In the genomic region with DNA sequence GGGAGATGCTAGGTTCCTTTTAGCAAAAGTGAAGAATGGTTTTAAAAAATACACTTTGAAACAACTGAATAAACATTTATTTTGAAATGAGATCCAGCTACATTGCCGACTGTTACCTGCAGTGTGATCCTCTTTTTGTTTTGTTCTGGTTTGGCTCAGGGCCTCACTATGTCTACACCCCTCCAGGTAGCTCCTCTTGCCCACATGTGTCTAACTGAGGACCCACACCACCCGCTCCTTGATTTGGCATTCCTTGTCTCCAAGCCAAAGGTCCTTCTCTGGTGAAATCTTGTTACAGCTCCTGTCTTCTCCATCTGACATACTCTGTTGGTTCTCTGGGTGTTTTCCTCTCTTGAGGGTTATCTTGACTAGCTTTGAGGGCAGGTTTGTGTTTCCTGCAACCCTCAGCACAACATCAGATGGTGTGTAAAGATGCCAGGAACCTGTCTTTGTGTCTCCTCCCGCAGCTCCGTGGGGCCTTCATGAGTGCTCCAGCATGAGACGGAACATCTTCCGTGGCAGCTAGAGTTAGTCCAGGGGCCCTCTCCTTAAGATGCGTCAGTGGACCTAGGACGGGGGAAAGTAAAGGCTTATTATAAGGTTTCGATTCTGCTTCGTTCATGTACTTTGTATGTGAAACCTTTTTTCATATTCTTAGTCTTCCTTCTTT, we compare ENCODE assay signal across 10 cellular contexts. TPM values are rescaled to one million over a fixed set of nuclear protein-coding genes. Genes with fewer than 3 reads are reported as not detected.
DNase-seq lines count a peak whose midpoint lies in the region; ATAC-seq and TF ChIP-seq lines count a peak whose summit lies in the region.
"Had no signal": no experiment of that assay in that cellular context is flagged by ENCODE, and none has a peak within 500 bp of the region (broad histone marks: within the 10 kb centered on the region; RNA-seq: fewer than 3 reads in every experiment).

No MANE protein-coding gene starts in this region.

- H3K79me2 ChIP-seq in osteoblast (ENCODE audit: insufficient read depth, low read length), result peaks cover 100% of the 10 kb centered on the region

- no peak overlapping the region for H3K27ac ChIP-seq in CD8-positive, alpha-beta memory T cell (ENCODE audit: low read depth, low read length)
- H3K27ac ChIP-seq in osteoblast (ENCODE audit: low read depth, low read length) (peak overlapping the region; percentile 10), ovary (no peak overlapping the region)
- H3K27ac ChIP-seq: upper lobe of left lung had no signal

- peak overlapping the region; percentile 22 to 73 (median 48) for H3K4me3 Mint-ChIP-seq in CD8-positive, alpha-beta memory T cell
- peak overlapping the region; percentile 59 for H3K4me3 Mint-ChIP-seq in T-helper 1 cell treated with Interleukin-12 subunit alpha and Interleukin-12 subunit beta and Interleukin-4 antibody, amounts not matched to agents 30 μg/mL and 1 μg/mL, for 36 hours

- ATAC-seq in activated naive CD4-positive, alpha-beta T cell treated with anti-CD3 and anti-CD28 coated beads, Interleukin-2, amount 50 U/mL, for 72 hours, result peak; percentile 42 to 62
- no peak for ATAC-seq in HG03095 (IDR thresholded peaks at IDR 0.05; ENCODE audit: unreplicated experiment)

- peaks cover 75% of the 10 kb centered on the region for H4K20me1 ChIP-seq in osteoblast (ENCODE audit: insufficient read depth, low read length)

- H3K4me2 ChIP-seq in osteoblast (ENCODE audit: insufficient read depth, low read length), result no peak overlapping the region

- no peak for TF ChIP-seq CTCF in osteoblast (IDR thresholded peaks at IDR 0.05; ENCODE audit: extremely low read depth, low read depth, low read length)
- no peak for TF ChIP-seq CTCF in ovary (IDR thresholded peaks at IDR 0.05)

- WGBS in ovary, 3 donors, result 78 to 83% (median 82%) methylated on average over 10 of the region's 10 CpGs

- CTCF ChIA-PET in CD8-positive, alpha-beta memory T cell (lab: Charles Lee), result no interaction called here

- H3K4me1 Mint-ChIP-seq in CD8-positive, alpha-beta memory T cell, result peaks cover 62 to 91% (median 85%) of the 10 kb centered on the region in 3 donors
- H3K4me1 Mint-ChIP-seq in T-helper 1 cell treated with Interleukin-12 subunit alpha and Interleukin-12 subunit beta and Interleukin-4 antibody, amounts not matched to agents 30 μg/mL and 1 μg/mL, for 36 hours (ENCODE audit: low read depth), result peaks cover 69% of the 10 kb centered on the region

- H3K9me3 ChIP-seq in CD8-positive, alpha-beta memory T cell (ENCODE audit: low read length), result no peaks in the 10 kb centered on the region
- H3K9me3 ChIP-seq in osteoblast (ENCODE audit: low read depth, low read length) (no peaks in the 10 kb centered on the region), ovary (no peaks in the 10 kb centered on the region)
- H3K9me3 ChIP-seq: upper lobe of left lung had no signal

- H3K27me3 ChIP-seq in CD8-positive, alpha-beta memory T cell (ENCODE audit: insufficient read depth, low read length, poor library complexity, severe bottlenecking), result no peaks in the 10 kb centered on the region
- H3K27me3 ChIP-seq in osteoblast (ENCODE audit: insufficient read depth, low read length), result no peaks in the 10 kb centered on the region
- H3K27me3 ChIP-seq in ovary, result no peaks in the 10 kb centered on the region
- H3K27me3 ChIP-seq: upper lobe of left lung had no signal

- peak overlapping the region; percentile 37 to 94 (median 64) for H3K27ac Mint-ChIP-seq in CD8-positive, alpha-beta memory T cell
- peak overlapping the region; percentile 78 for H3K27ac Mint-ChIP-seq in T-helper 1 cell treated with Interleukin-12 subunit alpha and Interleukin-12 subunit beta and Interleukin-4 antibody, amounts not matched to agents 30 μg/mL and 1 μg/mL, for 36 hours
- H3K27ac Mint-ChIP-seq in activated naive CD4-positive, alpha-beta T cell treated with anti-CD3 and anti-CD28 coated beads, Interleukin-2, amount 50 U/mL, for 72 hours, result peak overlapping the region; percentile 85 to 93

- no peak overlapping the region for H2AFZ ChIP-seq in osteoblast (ENCODE audit: low read length)

- H3K36me3 Mint-ChIP-seq in CD8-positive, alpha-beta memory T cell, result peaks cover 0 to 8% (median 0%) of the 10 kb centered on the region in 3 donors
- H3K36me3 Mint-ChIP-seq in T-helper 1 cell treated with Interleukin-12 subunit alpha and Interleukin-12 subunit beta and Interleukin-4 antibody, amounts not matched to agents 30 μg/mL and 1 μg/mL, for 36 hours (ENCODE audit: low read depth), result peaks cover 10% of the 10 kb centered on the region
- H3K36me3 Mint-ChIP-seq in activated naive CD4-positive, alpha-beta T cell treated with anti-CD3 and anti-CD28 coated beads, Interleukin-2, amount 50 U/mL, for 72 hours, result peaks cover 0 to 5% of the 10 kb centered on the region in 2 donors

- DNase-seq in CD8-positive, alpha-beta memory T cell, result peak in 1 of 5 donors; percentile 26
- no peak for DNase-seq in activated naive CD4-positive, alpha-beta T cell treated with anti-CD3 and anti-CD28 coated beads, Interleukin-2, amount 50 U/mL, for 72 hours (ENCODE audit: low spot score in 2 of 2)
- no peak for DNase-seq in osteoblast (ENCODE audit: insufficient read length, low spot score, missing footprints)
- no peak for DNase-seq in D341Med (ENCODE audit: low spot score)
- no peak for DNase-seq in ovary
- DNase-seq: islet precursor cell, posterior cingulate gyrus, upper lobe of left lung had no signal

- H3K4me3 ChIP-seq in CD8-positive, alpha-beta memory T cell (ENCODE audit: low read length), result peak overlapping the region; percentile 26
- H3K4me3 ChIP-seq in osteoblast (ENCODE audit: insufficient read depth, low read length) (no peak overlapping the region), ovary (no peak overlapping the region)
- H3K4me3 ChIP-seq: upper lobe of left lung had no signal

- no peak for TF ChIP-seq POLR2A in ovary (IDR thresholded peaks at IDR 0.05)

- no peaks in the 10 kb centered on the region for H3K27me3 Mint-ChIP-seq in CD8-positive, alpha-beta memory T cell
- H3K27me3 Mint-ChIP-seq in T-helper 1 cell treated with Interleukin-12 subunit alpha and Interleukin-12 subunit beta and Interleukin-4 antibody, amounts not matched to agents 30 μg/mL and 1 μg/mL, for 36 hours (ENCODE audit: low read depth), result no peaks in the 10 kb centered on the region

- no peaks in the 10 kb centered on the region for H3K36me3 ChIP-seq in CD8-positive, alpha-beta memory T cell (ENCODE audit: insufficient read depth, low read length)
- H3K36me3 ChIP-seq in osteoblast (ENCODE audit: insufficient read depth, low read length) (peaks cover 7% of the 10 kb centered on the region), ovary (no peaks in the 10 kb centered on the region)
- H3K36me3 ChIP-seq: upper lobe of left lung had no signal

- intact Hi-C loops in ovary (cut with DNase I), result no loop called here

- POLR2A ChIA-PET in CD8-positive, alpha-beta memory T cell (lab: Charles Lee), result interaction anchor here (0.8 kb wide), 1 partner anchor 31 kb away, joined by 3 read pairs; no protein-coding TSS in a partner anchor

- no peaks in the 10 kb centered on the region for H3K9me3 Mint-ChIP-seq in CD8-positive, alpha-beta memory T cell
- H3K9me3 Mint-ChIP-seq in T-helper 1 cell treated with Interleukin-12 subunit alpha and Interleukin-12 subunit beta and Interleukin-4 antibody, amounts not matched to agents 30 μg/mL and 1 μg/mL, for 36 hours, result no peaks in the 10 kb centered on the region
- H3K9me3 Mint-ChIP-seq in activated naive CD4-positive, alpha-beta T cell treated with anti-CD3 and anti-CD28 coated beads, Interleukin-2, amount 50 U/mL, for 72 hours, result no peaks in the 10 kb centered on the region

- TF ChIP-seq EP300 in ovary (IDR thresholded peaks at IDR 0.05), result no peak

- H3K4me1 ChIP-seq in CD8-positive, alpha-beta memory T cell (ENCODE audit: insufficient read depth, low read length), result peaks cover 80% of the 10 kb centered on the region
- H3K4me1 ChIP-seq in osteoblast (ENCODE audit: insufficient read depth, low read length), result peaks cover 31% of the 10 kb centered on the region
- peaks cover 26% of the 10 kb centered on the region for H3K4me1 ChIP-seq in ovary (ENCODE audit: insufficient read depth)

RNA-seq across cellular contexts. Expression of gene MAP4K4, which starts 32.1 kb away (rescaled TPM):
- total RNA-seq in CD8-positive, alpha-beta memory T cell, result 10 to 100 TPM; 30.8 to 36.0 TPM
- polyA plus RNA-seq in CD8-positive, alpha-beta memory T cell, result 13.5 TPM
- 10 to 100 TPM; 82.9 to 94.3 TPM for total RNA-seq in activated naive CD4-positive, alpha-beta T cell treated with anti-CD3 and anti-CD28 coated beads, Interleukin-2, amount 50 U/mL, for 72 hours
- total RNA-seq in osteoblast (231 and 287 TPM in 2 replicates), ovary (10 to 100 TPM; 38.4 to 60.9 (median 49.7) TPM)
- 10 to 100 TPM; 23.9 to 55.5 TPM for polyA plus RNA-seq in ovary
